In genomic region chr2:173048530-173048900, GRCh38 we compare ENCODE assay signal across 9 cellular contexts. TPM values are rescaled to one million over a fixed set of nuclear protein-coding genes. Genes with fewer than 3 reads are reported as not detected.
DNase-seq lines count a peak whose midpoint lies in the region; ATAC-seq, FAIRE-seq and TF ChIP-seq lines count a peak whose summit lies in the region.
"Had no signal": no experiment of that assay in that cellular context is flagged by ENCODE, and none has a peak within 500 bp of the region (broad histone marks: within the 10 kb centered on the region; RNA-seq: fewer than 3 reads in every experiment).

No MANE protein-coding gene starts in this region.

- peak overlapping the region in 4 of 5 donors; percentile 1 to 77 (median 54) for H3K27ac ChIP-seq in adrenal gland
- peak overlapping the region; percentile 98 for H3K27ac ChIP-seq in keratinocyte (ENCODE audit: control insufficient read depth, insufficient read depth, low read length)
- peak overlapping the region; percentile 56 to 81 (median 65) for H3K27ac ChIP-seq in stomach

- DNase-seq in adrenal gland (no peak), keratinocyte (ENCODE audit: low read depth, low spot score) (no peak), stomach (no peak), Kasumi-1 (lab: John Stamatoyannopoulos, UW) (no peak), NCI-H2196 (lab: John Stamatoyannopoulos, UW; ENCODE audit: unreplicated experiment) (no peak)
- DNase-seq in activated naive CD4-positive, alpha-beta T cell treated with anti-CD3 and anti-CD28 coated beads, Interleukin-2, amount 10 ng/mL, durations not matched to agents 7 days and 5 days: no peak
- DNase-seq: activated T-cell treated with anti-CD3 and anti-CD28 coated beads for 4 hours had no signal

- WGBS in adrenal gland, 4 donors: 92 to 96% (median 95%) methylated on average over 3 of the region's 3 CpGs
- WGBS in stomach, 5 donors: 85 to 96% (median 95%) methylated on average over 3 of the region's 3 CpGs

- no peaks in the 10 kb centered on the region for H3K36me3 Mint-ChIP-seq in activated naive CD4-positive, alpha-beta T cell treated with anti-CD3 and anti-CD28 coated beads, Interleukin-2, amount 10 ng/mL, durations not matched to agents 7 days and 5 days

- no peak for FAIRE-seq in keratinocyte (lab: Jason Lieb, UNC)

- H3K4me1 Mint-ChIP-seq in activated naive CD4-positive, alpha-beta T cell treated with anti-CD3 and anti-CD28 coated beads, Interleukin-2, amount 10 ng/mL, durations not matched to agents 7 days and 5 days: no peaks in the 10 kb centered on the region

- intact Hi-C loops in adrenal gland (cut with DNase I) (no loop called here), stomach (cut with DNase I; ENCODE audit: low total_unique reads) (no loop called here)

- peak overlapping the region; percentile 76 for H3K9ac ChIP-seq in keratinocyte (ENCODE audit: control insufficient read depth, extremely low read depth, insufficient read depth, low read length)

- peak overlapping the region; percentile 24 for H2AFZ ChIP-seq in keratinocyte (ENCODE audit: control insufficient read depth, low read length)

- H3K4me3 ChIP-seq in adrenal gland (no peak overlapping the region), keratinocyte (ENCODE audit: control insufficient read depth in 2 of 3, extremely low read depth in 1 of 3, insufficient read depth in 2 of 3, low read depth in 1 of 3, low read length in 3 of 3) (no peak overlapping the region), stomach (no peak overlapping the region)

- no peaks in the 10 kb centered on the region for H3K9me3 Mint-ChIP-seq in activated naive CD4-positive, alpha-beta T cell treated with anti-CD3 and anti-CD28 coated beads, Interleukin-2, amount 10 ng/mL, durations not matched to agents 7 days and 5 days

- ATAC-seq in HG02981 (IDR thresholded peaks at IDR 0.05; ENCODE audit: unreplicated experiment) (peak; percentile 5), HG02798 (IDR thresholded peaks at IDR 0.05; ENCODE audit: poor library complexity, unreplicated experiment) (no peak)

- no peaks in the 10 kb centered on the region for H3K9me3 ChIP-seq in adrenal gland (replicated peaks in 1 of 3)
- H3K9me3 ChIP-seq in keratinocyte (ENCODE audit: control insufficient read depth, low read depth, low read length): no peaks in the 10 kb centered on the region
- H3K9me3 ChIP-seq in stomach: no peaks in the 10 kb centered on the region

- no peaks in the 10 kb centered on the region for H3K27me3 ChIP-seq in adrenal gland
- H3K27me3 ChIP-seq in keratinocyte (ENCODE audit: control insufficient read depth, extremely low read depth, insufficient read depth, low read length): no peaks in the 10 kb centered on the region
- no peaks in the 10 kb centered on the region for H3K27me3 ChIP-seq in stomach

- peak overlapping the region; percentile 69 for H3K4me2 ChIP-seq in keratinocyte (ENCODE audit: control insufficient read depth, extremely low read depth, insufficient read depth, low read depth, low read length)

- H3K36me3 ChIP-seq in adrenal gland (replicated peaks in 1 of 2) (peaks cover 0 to 5% of the 10 kb centered on the region in 2 donors), keratinocyte (ENCODE audit: control insufficient read depth in 2 of 2, extremely low read depth in 1 of 2, insufficient read depth in 2 of 2, low read length in 2 of 2) (no peaks in the 10 kb centered on the region), stomach (no peaks in the 10 kb centered on the region)

- TF ChIP-seq POLR2A in adrenal gland (IDR thresholded peaks at IDR 0.05) (no peak), stomach (IDR thresholded peaks at IDR 0.05) (no peak)

- no peaks in the 10 kb centered on the region for H3K9me1 ChIP-seq in keratinocyte (ENCODE audit: control insufficient read depth, extremely low read depth, insufficient read depth, low read length)

- peaks cover 10 to 16% of the 10 kb centered on the region in 2 donors for H3K4me1 ChIP-seq in adrenal gland (replicated peaks in 1 of 2)
- peaks cover 27% of the 10 kb centered on the region for H3K4me1 ChIP-seq in keratinocyte (ENCODE audit: control insufficient read depth, extremely low read depth, insufficient read depth, low read length)
- H3K4me1 ChIP-seq in stomach: peaks cover 7 to 30% (median 11%) of the 10 kb centered on the region in 4 donors

- dilution Hi-C loops in keratinocyte (cut with MboI; ENCODE audit: extremely low pct_ligation_motif_present, low sequenced_read_pairs): loop anchor here (25.0 kb wide), 1 partner anchor 139 kb away; no protein-coding TSS in a partner anchor

- no peaks in the 10 kb centered on the region for H4K20me1 ChIP-seq in keratinocyte (ENCODE audit: control insufficient read depth, extremely low read depth, insufficient read depth, low read length)

- no peak overlapping the region for H3K4me3 Mint-ChIP-seq in activated naive CD4-positive, alpha-beta T cell treated with anti-CD3 and anti-CD28 coated beads, Interleukin-2, amount 10 ng/mL, durations not matched to agents 7 days and 5 days

- H3K27ac Mint-ChIP-seq in activated naive CD4-positive, alpha-beta T cell treated with anti-CD3 and anti-CD28 coated beads, Interleukin-2, amount 10 ng/mL, durations not matched to agents 7 days and 5 days: no peak overlapping the region

- peaks cover 7% of the 10 kb centered on the region for H3K27me3 Mint-ChIP-seq in activated naive CD4-positive, alpha-beta T cell treated with anti-CD3 and anti-CD28 coated beads, Interleukin-2, amount 10 ng/mL, durations not matched to agents 7 days and 5 days

- H3K79me2 ChIP-seq in keratinocyte (ENCODE audit: control insufficient read depth, insufficient read depth, low read length): no peaks in the 10 kb centered on the region

- CTCF ChIA-PET in activated naive CD4-positive, alpha-beta T cell treated with anti-CD3 and anti-CD28 coated beads, Interleukin-2, amount 10 ng/mL, durations not matched to agents 7 days and 5 days (lab: Charles Lee): interaction anchor here (1.2 kb wide), 1 partner anchor 17 kb away, joined by 3 read pairs; no protein-coding TSS in a partner anchor

- TF ChIP-seq CTCF in adrenal gland (IDR thresholded peaks at IDR 0.05) (no peak), keratinocyte (optimal IDR thresholded peaks at IDR 0.05 in 1 of 3, IDR thresholded peaks at IDR 0.05 in 1 of 3, conservative IDR thresholded peaks at IDR 0.05 in 1 of 3; ENCODE audit: extremely low read depth in 1 of 3, insufficient read depth in 2 of 3, low read length in 3 of 3) (no peak), stomach (IDR thresholded peaks at IDR 0.05) (no peak)

- TF ChIP-seq EP300 in stomach (IDR thresholded peaks at IDR 0.05): no peak

RNA-seq across cellular contexts. Expression of gene MAP3K20, which starts 27.1 kb away (rescaled TPM):
- 10 to 100 TPM; 10.9 to 54.2 (median 29.1) TPM for total RNA-seq in adrenal gland
- 10 to 100 TPM in 1 of 3 donors, 1 to 10 TPM in 2; 8.1 to 26.8 (median 9.3) TPM for polyA plus RNA-seq in adrenal gland
- polyA plus RNA-seq in keratinocyte: 23.9 to 31.7 TPM (median 28.1 TPM) in 3 replicates
- 16.6 TPM for polyA plus RNA-seq in keratinocyte (2011; ENCODE audit: low read depth)
- 18.3 and 35.3 TPM in 2 replicates for polyA plus RNA-seq in keratinocyte (2011; cell fraction: cytosol; rRNA removed)
- 21.7 and 21.9 TPM in 2 replicates for polyA plus RNA-seq in keratinocyte (2011; cell fraction: nucleus; rRNA removed)
- 17.5 and 24.7 TPM in 2 replicates for polyA plus RNA-seq in keratinocyte (2012; ENCODE audit: low replicate concordance)
- polyA minus RNA-seq in keratinocyte: 8.5 to 72.1 TPM (median 43.9 TPM) in 3 replicates
- 59.5 TPM for polyA minus RNA-seq in keratinocyte (2011; cell fraction: cytosol; rRNA and poly(A)+ RNA removed)
- 16.7 and 40.3 TPM in 2 replicates for polyA minus RNA-seq in keratinocyte (2011; cell fraction: nucleus; rRNA and poly(A)+ RNA removed)
- 100 to 1,000 TPM in 3 of 5 donors, 10 to 100 TPM in 1, 1 to 10 TPM in 1; 9.3 to 180 (median 107) TPM for total RNA-seq in stomach
- 10 to 100 TPM; 13.4 to 24.4 (median 14.7) TPM for polyA plus RNA-seq in stomach
